Comparison of ENCODE assay signal across 1 cellular context in the genomic region with DNA sequence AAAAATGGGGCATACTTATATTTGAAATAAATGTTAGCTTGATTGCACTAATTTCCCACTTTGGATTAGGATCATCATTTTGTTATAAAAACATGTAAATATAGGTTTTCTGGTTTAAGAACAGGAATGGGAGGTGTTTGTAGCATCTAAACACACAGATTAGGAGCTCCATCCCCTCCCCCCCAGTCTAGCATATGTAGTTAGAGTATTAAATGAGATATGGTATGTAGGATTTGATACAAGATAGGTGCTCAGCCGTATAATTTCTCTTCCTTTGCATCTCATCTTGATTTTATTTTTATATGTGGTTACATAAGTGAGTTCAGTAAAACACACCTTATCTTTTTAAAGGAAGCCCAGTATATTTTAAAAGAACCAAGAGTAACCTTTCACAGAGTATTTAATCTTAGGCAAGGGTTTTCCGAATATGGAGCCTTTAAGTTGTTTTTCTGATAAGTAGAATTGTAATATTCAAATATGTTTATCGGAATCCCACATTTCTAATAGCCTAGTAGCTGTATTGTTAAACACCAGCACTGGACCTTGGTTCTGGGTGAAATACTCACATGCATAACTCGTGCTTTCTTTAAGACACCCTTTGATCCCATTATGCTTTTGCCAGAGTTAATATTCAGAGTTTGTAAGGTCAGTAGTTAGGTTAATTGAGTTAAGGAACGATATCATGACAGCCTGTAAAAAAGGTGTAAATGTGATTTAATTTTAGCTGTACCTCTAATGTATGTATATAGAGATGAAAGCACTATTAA.
TF ChIP-seq lines count a peak whose summit lies in the region.

No MANE protein-coding gene starts in this region.

TF ChIP-seq in HepG2, 621 proteins besides CTCF, POLR2A, EP300 and RAD21:
- no peak for TF ChIP-seq ZNF180 (CRISPR knock-in tag; IDR thresholded peaks at IDR 0.05; ENCODE audit: borderline replicate concordance, low read depth)
- no peak for TF ChIP-seq SOX13 (IDR thresholded peaks at IDR 0.05)
- TF ChIP-seq SOX13 (CRISPR knock-in tag; conservative IDR thresholded peaks at IDR 0.05 in 1 of 2, IDR thresholded peaks at IDR 0.05 in 1 of 2) = peak in 1 of 2 experiments; percentile 48; a peak in 1 of 4 replicates
- TF ChIP-seq SRSF1 (optimal IDR thresholded peaks at IDR 0.05; ENCODE audit: low read depth, low read length) = no peak
- no peak for TF ChIP-seq ZFP36L2 (CRISPR knock-in tag; IDR thresholded peaks at IDR 0.05)
- TF ChIP-seq, protein P1, sequence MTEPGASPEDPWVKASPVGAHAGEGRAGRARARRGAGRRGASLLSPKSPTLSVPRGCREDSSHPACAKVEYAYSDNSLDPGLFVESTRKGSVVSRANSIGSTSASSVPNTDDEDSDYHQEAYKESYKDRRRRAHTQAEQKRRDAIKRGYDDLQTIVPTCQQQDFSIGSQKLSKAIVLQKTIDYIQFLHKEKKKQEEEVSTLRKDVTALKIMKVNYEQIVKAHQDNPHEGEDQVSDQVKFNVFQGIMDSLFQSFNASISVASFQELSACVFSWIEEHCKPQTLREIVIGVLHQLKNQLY (CRISPR knock-in tag; IDR thresholded peaks at IDR 0.05) = 0 out of 2 replicates have a peak, but pooled peaks have one; percentile 35
- TF ChIP-seq REL (CRISPR knock-in tag; conservative IDR thresholded peaks at IDR 0.05) = no peak
- no peak for TF ChIP-seq GTF2F1 (IDR thresholded peaks at IDR 0.05; ENCODE audit: low read length)
- TF ChIP-seq SAP130 (CRISPR knock-in tag; IDR thresholded peaks at IDR 0.05; ENCODE audit: low read depth) = peak; percentile 39
- peak; percentile 50; the same call in 1 of the 2 replicates for TF ChIP-seq SOX5 (CRISPR knock-in tag; IDR thresholded peaks at IDR 0.05; ENCODE audit: borderline replicate concordance)
- TF ChIP-seq FOXP1 (IDR thresholded peaks at IDR 0.05) = no peak
- peak; percentile 15; the same call in 1 of the 2 replicates for TF ChIP-seq FOXP1 (CRISPR knock-in tag; IDR thresholded peaks at IDR 0.05)
- no peak for TF ChIP-seq AKAP8 (CRISPR knock-in tag; IDR thresholded peaks at IDR 0.05)
- TF ChIP-seq, protein P2, sequence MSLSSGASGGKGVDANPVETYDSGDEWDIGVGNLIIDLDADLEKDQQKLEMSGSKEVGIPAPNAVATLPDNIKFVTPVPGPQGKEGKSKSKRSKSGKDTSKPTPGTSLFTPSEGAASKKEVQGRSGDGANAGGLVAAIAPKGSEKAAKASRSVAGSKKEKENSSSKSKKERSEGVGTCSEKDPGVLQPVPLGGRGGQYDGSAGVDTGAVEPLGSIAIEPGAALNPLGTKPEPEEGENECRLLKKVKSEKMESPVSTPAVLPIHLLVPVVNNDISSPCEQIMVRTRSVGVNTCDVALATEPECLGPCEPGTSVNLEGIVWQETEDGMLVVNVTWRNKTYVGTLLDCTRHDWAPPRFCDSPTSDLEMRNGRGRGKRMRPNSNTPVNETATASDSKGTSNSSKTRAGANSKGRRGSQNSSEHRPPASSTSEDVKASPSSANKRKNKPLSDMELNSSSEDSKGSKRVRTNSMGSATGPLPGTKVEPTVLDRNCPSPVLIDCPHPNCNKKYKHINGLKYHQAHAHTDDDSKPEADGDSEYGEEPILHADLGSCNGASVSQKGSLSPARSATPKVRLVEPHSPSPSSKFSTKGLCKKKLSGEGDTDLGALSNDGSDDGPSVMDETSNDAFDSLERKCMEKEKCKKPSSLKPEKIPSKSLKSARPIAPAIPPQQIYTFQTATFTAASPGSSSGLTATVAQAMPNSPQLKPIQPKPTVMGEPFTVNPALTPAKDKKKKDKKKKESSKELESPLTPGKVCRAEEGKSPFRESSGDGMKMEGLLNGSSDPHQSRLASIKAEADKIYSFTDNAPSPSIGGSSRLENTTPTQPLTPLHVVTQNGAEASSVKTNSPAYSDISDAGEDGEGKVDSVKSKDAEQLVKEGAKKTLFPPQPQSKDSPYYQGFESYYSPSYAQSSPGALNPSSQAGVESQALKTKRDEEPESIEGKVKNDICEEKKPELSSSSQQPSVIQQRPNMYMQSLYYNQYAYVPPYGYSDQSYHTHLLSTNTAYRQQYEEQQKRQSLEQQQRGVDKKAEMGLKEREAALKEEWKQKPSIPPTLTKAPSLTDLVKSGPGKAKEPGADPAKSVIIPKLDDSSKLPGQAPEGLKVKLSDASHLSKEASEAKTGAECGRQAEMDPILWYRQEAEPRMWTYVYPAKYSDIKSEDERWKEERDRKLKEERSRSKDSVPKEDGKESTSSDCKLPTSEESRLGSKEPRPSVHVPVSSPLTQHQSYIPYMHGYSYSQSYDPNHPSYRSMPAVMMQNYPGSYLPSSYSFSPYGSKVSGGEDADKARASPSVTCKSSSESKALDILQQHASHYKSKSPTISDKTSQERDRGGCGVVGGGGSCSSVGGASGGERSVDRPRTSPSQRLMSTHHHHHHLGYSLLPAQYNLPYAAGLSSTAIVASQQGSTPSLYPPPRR (CRISPR knock-in tag; IDR thresholded peaks at IDR 0.05; ENCODE audit: borderline replicate concordance) = no peak
- no peak for TF ChIP-seq ISX (CRISPR knock-in tag; conservative IDR thresholded peaks at IDR 0.05)
- TF ChIP-seq HNRNPLL (IDR thresholded peaks at IDR 0.05; ENCODE audit: low read depth, low read length, poor library complexity, severe bottlenecking) = no peak
TF ChIP-seq in HepG2: peak in this region for 5.
